Comparison of ENCODE assay signal across 12 cellular contexts in the genomic region with DNA sequence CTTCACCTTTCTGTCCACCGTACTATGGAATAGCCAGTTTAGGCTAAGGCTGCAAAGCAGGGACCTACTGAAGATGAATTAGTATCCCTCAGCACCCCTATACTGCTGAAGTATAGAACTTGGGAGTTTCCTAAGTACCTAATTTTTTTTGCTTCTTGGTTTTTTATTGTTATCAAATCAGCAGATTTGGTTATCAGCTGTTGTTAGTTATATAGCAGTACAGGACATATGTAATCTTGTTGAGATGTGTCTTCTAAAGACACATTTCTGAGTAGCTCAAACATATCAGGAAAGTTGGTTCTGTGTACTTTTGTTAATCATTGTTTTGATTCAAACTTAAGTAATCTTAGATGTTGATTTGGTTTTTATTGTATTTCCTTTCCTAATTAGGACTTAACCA. TPM values are rescaled to one million over a fixed set of nuclear protein-coding genes. Genes with fewer than 3 reads are reported as not detected.
DNase-seq lines count a peak whose midpoint lies in the region; ATAC-seq and TF ChIP-seq lines count a peak whose summit lies in the region.
"Had no signal": no experiment of that assay in that cellular context is flagged by ENCODE, and none has a peak within 500 bp of the region (broad histone marks: within the 10 kb centered on the region; RNA-seq: fewer than 3 reads in every experiment).

No MANE protein-coding gene starts in this region.

- H3K4ac ChIP-seq in H9 (ENCODE audit: low read depth, low read length) = no peak overlapping the region

- H3K4me1 ChIP-seq in BLaER1 (peaks cover 78% of the 10 kb centered on the region), H9 (ENCODE audit: insufficient read depth, low read length) (no peaks in the 10 kb centered on the region)

- H3K9ac ChIP-seq in BLaER1 (no peak overlapping the region), H9 (ENCODE audit: extremely low read depth, insufficient read length, low read length) (no peak overlapping the region)

- H3K79me2 ChIP-seq in H9 (ENCODE audit: insufficient read depth, low read length) = peaks cover 20% of the 10 kb centered on the region; the same call in 1 of the 2 replicates

- no peak for ATAC-seq in activated naive CD8-positive, alpha-beta T cell treated with anti-CD3 and anti-CD28 coated beads, Interleukin-2, amount 50 U/mL, for 24 hours
- no peak for ATAC-seq in natural killer cell treated with Interleukin-12 subunit alpha and Interleukin-12 subunit beta and Interleukin-15 and Interleukin-18, amount 100 ng/mL, for 72 hours
- no peak for ATAC-seq in GM18519 (IDR thresholded peaks at IDR 0.05; ENCODE audit: low FRiP score, unreplicated experiment)

- H3K18ac ChIP-seq in H9 (ENCODE audit: insufficient read length, low read depth, low read length) = no peak overlapping the region

- H3K56ac ChIP-seq in H9 (ENCODE audit: insufficient read length, low read depth, low read length) = no peak overlapping the region

- H2BK120ac ChIP-seq in H9 (ENCODE audit: low read depth, low read length, poor library complexity, severe bottlenecking) = no peak overlapping the region

- WGBS in H9 (ENCODE audit: extremely low coverage, insufficient read length, low lambda C conversion rate) = no CpG with 5 or more reads among the region's 1 CpG

- no peak overlapping the region for H3K27ac ChIP-seq in BLaER1
- no peak overlapping the region for H3K27ac ChIP-seq in H9 (ENCODE audit: insufficient read length, low read depth, low read length)
- H3K27ac ChIP-seq: HL-60 had no signal

- H3K14ac ChIP-seq in H9 (ENCODE audit: insufficient read depth, low read length) = no peak overlapping the region

- no peak overlapping the region for H2BK12ac ChIP-seq in H9 (ENCODE audit: insufficient read length, low read depth, low read length)

- H3K4me2 ChIP-seq in BLaER1 (peak overlapping the region; percentile 6; the same call in 1 of the 2 replicates), H9 (ENCODE audit: insufficient read depth, insufficient read length, low read length) (no peak overlapping the region)

- DNase-seq in Calu3 = no peak
- no peak for DNase-seq in activated naive CD8-positive, alpha-beta T cell treated with anti-CD3 and anti-CD28 coated beads, Interleukin-2, amount 50 U/mL, for 24 hours
- DNase-seq in natural killer cell treated with Interleukin-12 subunit alpha and Interleukin-12 subunit beta and Interleukin-15 and Interleukin-18, amount 100 ng/mL, for 72 hours (ENCODE audit: low spot score) = no peak
- DNase-seq in stimulated activated CD4-positive, alpha-beta T cell treated with anti-CD3 and anti-CD28 coated beads, Interleukin-1b, Interleukin-23, amount 100 ng/mL, for 48 hours = no peak
- DNase-seq in H9 = no peak
- no peak for DNase-seq in NCI-H1105 treated with DMSO at 0.1 percent for 48 hours (lab: John Stamatoyannopoulos, UW)
- DNase-seq: hypothalamus, MG63, posterior cingulate gyrus had no signal

- H3K27me3 Mint-ChIP-seq in Calu3 (ENCODE audit: unreplicated experiment) (no peaks in the 10 kb centered on the region), H9 (ENCODE audit: low read depth) (no peaks in the 10 kb centered on the region)
- H3K27me3 Mint-ChIP-seq in activated naive CD8-positive, alpha-beta T cell treated with anti-CD3 and anti-CD28 coated beads, Interleukin-2, amount 50 U/mL, for 24 hours = no peaks in the 10 kb centered on the region
- H3K27me3 Mint-ChIP-seq in natural killer cell treated with Interleukin-12 subunit alpha and Interleukin-12 subunit beta and Interleukin-15 and Interleukin-18, amount 100 ng/mL, for 72 hours = no peaks in the 10 kb centered on the region

- no peak overlapping the region for H4K91ac ChIP-seq in H9 (ENCODE audit: insufficient read length, low read depth, low read length)

- no peaks in the 10 kb centered on the region for H3K9me3 Mint-ChIP-seq in Calu3 (ENCODE audit: low read depth, unreplicated experiment)
- no peaks in the 10 kb centered on the region for H3K9me3 Mint-ChIP-seq in activated naive CD8-positive, alpha-beta T cell treated with anti-CD3 and anti-CD28 coated beads, Interleukin-2, amount 50 U/mL, for 24 hours
- no peaks in the 10 kb centered on the region for H3K9me3 Mint-ChIP-seq in natural killer cell treated with Interleukin-12 subunit alpha and Interleukin-12 subunit beta and Interleukin-15 and Interleukin-18, amount 100 ng/mL, for 72 hours
- H3K9me3 Mint-ChIP-seq in H9 = no peaks in the 10 kb centered on the region

- H2BK20ac ChIP-seq in H9 (ENCODE audit: low read depth, low read length, poor library complexity, severe bottlenecking) = no peak overlapping the region

- CTCF ChIA-PET in Calu3 (lab: Charles Lee) = interaction anchor here (1.3 kb wide), 1 partner anchor 11 kb away, joined by 4 read pairs; no protein-coding TSS in a partner anchor

- H3K4me3 Mint-ChIP-seq in Calu3 (ENCODE audit: low read depth, unreplicated experiment) = peak overlapping the region; percentile 19
- H3K4me3 Mint-ChIP-seq in activated naive CD8-positive, alpha-beta T cell treated with anti-CD3 and anti-CD28 coated beads, Interleukin-2, amount 50 U/mL, for 24 hours = peak overlapping the region; percentile 44
- H3K4me3 Mint-ChIP-seq in natural killer cell treated with Interleukin-12 subunit alpha and Interleukin-12 subunit beta and Interleukin-15 and Interleukin-18, amount 100 ng/mL, for 72 hours = peak overlapping the region; percentile 52
- H3K4me3 Mint-ChIP-seq in H9 = no peak overlapping the region

- H3K79me1 ChIP-seq in H9 (ENCODE audit: insufficient read depth, low read depth, low read length, poor library complexity, severe bottlenecking) = no peaks in the 10 kb centered on the region

- H3K36me3 ChIP-seq in BLaER1 = peaks cover 54% of the 10 kb centered on the region

- no peak overlapping the region for H3K4me3 ChIP-seq in BLaER1
- H3K4me3 ChIP-seq: MG63 had no signal

- no peak overlapping the region for H4K5ac ChIP-seq in H9 (ENCODE audit: insufficient read length, low read depth, low read length)

- H3K23me2 ChIP-seq in H9 (ENCODE audit: insufficient read length, low read depth, low read length, poor library complexity, severe bottlenecking) = peaks cover 3% of the 10 kb centered on the region

- H4K20me1 ChIP-seq in BLaER1 (peaks cover 47% of the 10 kb centered on the region), H9 (ENCODE audit: control insufficient read depth, insufficient read depth, insufficient read length) (no peaks in the 10 kb centered on the region)

- no TSS peak for BruUV-seq in Calu3 (replicated peaks; lab: Mats Ljungman, UMichigan)

- H3K9me3 ChIP-seq in BLaER1 (no peaks in the 10 kb centered on the region), H9 (ENCODE audit: control insufficient read depth, low read depth, low read length) (no peaks in the 10 kb centered on the region)
- H3K9me3 ChIP-seq: MG63 had no signal

- no peak overlapping the region for H2BK5ac ChIP-seq in H9 (ENCODE audit: insufficient read length, low read length)

- H3K23ac ChIP-seq in H9 (ENCODE audit: insufficient read length, low read depth, low read length) = no peak overlapping the region

- no peak overlapping the region for H3T11ph ChIP-seq in H9 (ENCODE audit: low read length)

- H2BK15ac ChIP-seq in H9 (ENCODE audit: low read depth, low read length) = no peak overlapping the region

- H3K27ac Mint-ChIP-seq in Calu3 (ENCODE audit: unreplicated experiment) (peak overlapping the region; percentile 56), H9 (peak overlapping the region in 1 of 3 experiments; percentile 81; a peak in 3 of 7 replicates)
- peak overlapping the region; percentile 68 for H3K27ac Mint-ChIP-seq in activated naive CD8-positive, alpha-beta T cell treated with anti-CD3 and anti-CD28 coated beads, Interleukin-2, amount 50 U/mL, for 24 hours
- peak overlapping the region; percentile 55 to 93 for H3K27ac Mint-ChIP-seq in natural killer cell treated with Interleukin-12 subunit alpha and Interleukin-12 subunit beta and Interleukin-15 and Interleukin-18, amount 100 ng/mL, for 72 hours

- H4K8ac ChIP-seq in H9 (replicated peaks; ENCODE audit: insufficient read length, low read depth, low read length) = no peak overlapping the region

- no peak overlapping the region for H2AK5ac ChIP-seq in H9 (ENCODE audit: insufficient read length, low read length)

- H3K27me3 ChIP-seq in BLaER1 (no peaks in the 10 kb centered on the region), H9 (ENCODE audit: insufficient read depth, low read length) (no peaks in the 10 kb centered on the region)
- H3K27me3 ChIP-seq: MG63 had no signal

- H3K36me3 Mint-ChIP-seq in Calu3 (ENCODE audit: insufficient read depth, unreplicated experiment) = peaks cover 91% of the 10 kb centered on the region
- peaks cover 77% of the 10 kb centered on the region for H3K36me3 Mint-ChIP-seq in activated naive CD8-positive, alpha-beta T cell treated with anti-CD3 and anti-CD28 coated beads, Interleukin-2, amount 50 U/mL, for 24 hours (ENCODE audit: low read depth)
- peaks cover 60% of the 10 kb centered on the region for H3K36me3 Mint-ChIP-seq in natural killer cell treated with Interleukin-12 subunit alpha and Interleukin-12 subunit beta and Interleukin-15 and Interleukin-18, amount 100 ng/mL, for 72 hours
- H3K36me3 Mint-ChIP-seq in H9 (ENCODE audit: insufficient read depth in 1 of 3, low read depth in 3 of 3) = peaks cover 38 to 64% (median 60%) of the 10 kb centered on the region in 3 experiments

- TF ChIP-seq CTCF in Calu3 (IDR thresholded peaks at IDR 0.05; ENCODE audit: unreplicated experiment) = no peak
- no peak for TF ChIP-seq CTCF in H9 (conservative IDR thresholded peaks at IDR 0.05)

- H3K4me1 Mint-ChIP-seq in Calu3 (ENCODE audit: low read depth, unreplicated experiment) (peaks cover 45% of the 10 kb centered on the region), H9 (peaks cover 22 to 31% of the 10 kb centered on the region in 2 experiments)
- H3K4me1 Mint-ChIP-seq in activated naive CD8-positive, alpha-beta T cell treated with anti-CD3 and anti-CD28 coated beads, Interleukin-2, amount 50 U/mL, for 24 hours = peaks cover 83% of the 10 kb centered on the region
- peaks cover 45 to 71% of the 10 kb centered on the region in 2 donors for H3K4me1 Mint-ChIP-seq in natural killer cell treated with Interleukin-12 subunit alpha and Interleukin-12 subunit beta and Interleukin-15 and Interleukin-18, amount 100 ng/mL, for 72 hours (ENCODE audit: low read depth in 2 of 2)

- intact Hi-C loops in Calu3 (cut with micrococcal nuclease; ENCODE audit: unreplicated experiment) = no loop called here

- no peak overlapping the region for H2AFZ ChIP-seq in H9 (ENCODE audit: low read length)

RNA-seq across cellular contexts. Expression of a gene that starts 5.2 kb away (rescaled TPM):
- 428 and 464 TPM in 2 replicates for total RNA-seq in Calu3 (2022)
- 100 to 1,000 TPM; 260 to 658 TPM for total RNA-seq in natural killer cell treated with Interleukin-12 subunit alpha and Interleukin-12 subunit beta and Interleukin-15 and Interleukin-18, amount 100 ng/mL, for 72 hours
- total RNA-seq in H9 (2021) = 279 and 284 TPM in 2 replicates

RNA-seq across cellular contexts. Expression of a gene that starts 9.1 kb away (rescaled TPM):
- total RNA-seq in Calu3 (2022) = 523 and 564 TPM in 2 replicates
- total RNA-seq in natural killer cell treated with Interleukin-12 subunit alpha and Interleukin-12 subunit beta and Interleukin-15 and Interleukin-18, amount 100 ng/mL, for 72 hours = 100 to 1,000 TPM; 192 to 310 TPM
- total RNA-seq in H9 (2021) = 166 and 180 TPM in 2 replicates

RNA-seq across cellular contexts. Expression of a gene that starts 33.1 kb away (rescaled TPM):
- 16.5 and 20.4 TPM in 2 replicates for total RNA-seq in Calu3 (2022)
- total RNA-seq in natural killer cell treated with Interleukin-12 subunit alpha and Interleukin-12 subunit beta and Interleukin-15 and Interleukin-18, amount 100 ng/mL, for 72 hours = under 1 TPM; 0.88 to 0.98 TPM
- 0.17 and 0.20 TPM in 2 replicates for total RNA-seq in H9 (2021)

Comparison
In these comparisons a context has a peak if more than half of its experiments do, and no peak if none do; other contexts are left out.
1. H3K4me3 Mint-ChIP-seq: peak in Calu3 (single experiment), activated naive CD8-positive, alpha-beta T cell treated with anti-CD3 and anti-CD28 coated beads, Interleukin-2, amount 50 U/mL, for 24 hours (single experiment) and natural killer cell treated with Interleukin-12 subunit alpha and Interleukin-12 subunit beta and Interleukin-15 and Interleukin-18, amount 100 ng/mL, for 72 hours (single experiment); none in H9 (0 of 2).